8 cellular contexts compared by ENCODE assay signal in genomic region chr9:121266906-121267650, GRCh38. TPM values are rescaled to one million over a fixed set of nuclear protein-coding genes. Genes with fewer than 3 reads are reported as not detected.
DNase-seq lines count a peak whose midpoint lies in the region; ATAC-seq and TF ChIP-seq lines count a peak whose summit lies in the region.

No MANE protein-coding gene starts in this region.

- no peaks in the 10 kb centered on the region for H3K9me3 Mint-ChIP-seq in activated naive CD4-positive, alpha-beta T cell treated with anti-CD3 and anti-CD28 coated beads, Interleukin-2, amount 10 ng/mL, durations not matched to agents 7 days and 5 days
- H3K9me3 Mint-ChIP-seq in activated naive CD4-positive, alpha-beta T cell treated with anti-CD3 and anti-CD28 coated beads, Interleukin-2, amount 50 U/mL, for 72 hours: no peaks in the 10 kb centered on the region

- ATAC-seq in activated naive CD4-positive, alpha-beta T cell treated with anti-CD3 and anti-CD28 coated beads, Interleukin-2, amount 50 U/mL, for 72 hours: no peak
- ATAC-seq in upper lobe of right lung: no peak
- no peak for ATAC-seq in GM18870 (IDR thresholded peaks at IDR 0.05; ENCODE audit: unreplicated experiment)
- ATAC-seq in GM18909 (IDR thresholded peaks at IDR 0.05; ENCODE audit: poor library complexity, unreplicated experiment): no peak

- H3K27ac ChIP-seq in cingulate gyrus (ENCODE audit: low read depth, low read length): peak overlapping the region; percentile 95
- no peak overlapping the region for H3K27ac ChIP-seq in upper lobe of right lung

- peaks cover 16% of the 10 kb centered on the region for H3K4me1 Mint-ChIP-seq in activated naive CD4-positive, alpha-beta T cell treated with anti-CD3 and anti-CD28 coated beads, Interleukin-2, amount 10 ng/mL, durations not matched to agents 7 days and 5 days

- H3K4me1 ChIP-seq in mononuclear cell (ENCODE audit: insufficient read depth, low read length) (peaks cover 63% of the 10 kb centered on the region), upper lobe of right lung (peaks cover 24% of the 10 kb centered on the region)

- H3K36me3 Mint-ChIP-seq in activated naive CD4-positive, alpha-beta T cell treated with anti-CD3 and anti-CD28 coated beads, Interleukin-2, amount 10 ng/mL, durations not matched to agents 7 days and 5 days: no peaks in the 10 kb centered on the region
- peaks cover 0 to 5% of the 10 kb centered on the region in 2 donors for H3K36me3 Mint-ChIP-seq in activated naive CD4-positive, alpha-beta T cell treated with anti-CD3 and anti-CD28 coated beads, Interleukin-2, amount 50 U/mL, for 72 hours

- H3K4me3 ChIP-seq in mononuclear cell (ENCODE audit: low read length) (peak overlapping the region; percentile 65), upper lobe of right lung (peak overlapping the region; percentile 62)

- no peaks in the 10 kb centered on the region for H3K27me3 ChIP-seq in mononuclear cell (ENCODE audit: insufficient read depth, low read length)
- no peaks in the 10 kb centered on the region for H3K27me3 ChIP-seq in upper lobe of right lung

- H3K9me3 ChIP-seq in mononuclear cell (ENCODE audit: low read depth, low read length) (no peaks in the 10 kb centered on the region), upper lobe of right lung (no peaks in the 10 kb centered on the region)

- peaks cover 56% of the 10 kb centered on the region for H3K27me3 Mint-ChIP-seq in activated naive CD4-positive, alpha-beta T cell treated with anti-CD3 and anti-CD28 coated beads, Interleukin-2, amount 10 ng/mL, durations not matched to agents 7 days and 5 days

- H3K36me3 ChIP-seq in upper lobe of right lung: no peaks in the 10 kb centered on the region

- CTCF ChIA-PET in activated naive CD4-positive, alpha-beta T cell treated with anti-CD3 and anti-CD28 coated beads, Interleukin-2, amount 10 ng/mL, durations not matched to agents 7 days and 5 days (lab: Charles Lee): interaction anchor here (1.2 to 4.3 kb wide), 4 partner anchors 11 to 55 kb away, joined by 3 to 25 read pairs (median 4); no protein-coding TSS in a partner anchor

- no peak for DNase-seq in activated naive CD4-positive, alpha-beta T cell treated with anti-CD3 and anti-CD28 coated beads, Interleukin-2, amount 10 ng/mL, durations not matched to agents 7 days and 5 days
- no peak for DNase-seq in activated naive CD4-positive, alpha-beta T cell treated with anti-CD3 and anti-CD28 coated beads, Interleukin-2, amount 50 U/mL, for 72 hours (ENCODE audit: low spot score in 2 of 2)
- DNase-seq in upper lobe of right lung (no peak), NCI-H226 (no peak)

- no peak for TF ChIP-seq CTCF in upper lobe of right lung (IDR thresholded peaks at IDR 0.05)

- peak overlapping the region; percentile 65 for H3K4me3 Mint-ChIP-seq in activated naive CD4-positive, alpha-beta T cell treated with anti-CD3 and anti-CD28 coated beads, Interleukin-2, amount 10 ng/mL, durations not matched to agents 7 days and 5 days

- intact Hi-C loops in upper lobe of right lung (cut with DNase I): no loop called here

- no peak overlapping the region for H3K27ac Mint-ChIP-seq in activated naive CD4-positive, alpha-beta T cell treated with anti-CD3 and anti-CD28 coated beads, Interleukin-2, amount 10 ng/mL, durations not matched to agents 7 days and 5 days
- no peak overlapping the region for H3K27ac Mint-ChIP-seq in activated naive CD4-positive, alpha-beta T cell treated with anti-CD3 and anti-CD28 coated beads, Interleukin-2, amount 50 U/mL, for 72 hours

RNA-seq across cellular contexts. Expression of gene GSN, which starts 0.9 kb away (rescaled TPM):
- 1 to 10 TPM; 3.5 to 5.8 TPM for total RNA-seq in activated naive CD4-positive, alpha-beta T cell treated with anti-CD3 and anti-CD28 coated beads, Interleukin-2, amount 50 U/mL, for 72 hours
- total RNA-seq in mononuclear cell (72.2 TPM), upper lobe of right lung (464 TPM)

Comparison
In these comparisons a context has a peak if more than half of its experiments do, and no peak if none do; other contexts are left out.
1. RNA of gene GSN, which starts 0.9 kb away (total RNA-seq): 464 TPM in upper lobe of right lung (single experiment) and 72.2 TPM in mononuclear cell (single experiment); 3.5 to 5.8 TPM in activated naive CD4-positive, alpha-beta T cell treated with anti-CD3 and anti-CD28 coated beads, Interleukin-2, amount 50 U/mL, for 72 hours; every median in the first group is over 10 times any median in the second.